8 cellular contexts compared by ENCODE assay signal in genomic region chr14:58151264-58151700, GRCh38. TPM values are rescaled to one million over a fixed set of nuclear protein-coding genes. Genes with fewer than 3 reads are reported as not detected.
DNase-seq lines count a peak whose midpoint lies in the region; ATAC-seq, FAIRE-seq and TF ChIP-seq lines count a peak whose summit lies in the region.

No MANE protein-coding gene starts in this region.

- H3K4me1 ChIP-seq in pancreas, result peaks cover 0 to 5% (median 0%) of the 10 kb centered on the region in 3 donors

- H3K4me3 ChIP-seq in WERI-Rb-1 (ENCODE audit: low read depth, low read length) (peak overlapping the region; percentile 84), pancreas (peak overlapping the region; percentile 60 to 87 (median 72))

- no peaks in the 10 kb centered on the region for H3K36me3 Mint-ChIP-seq in activated naive CD4-positive, alpha-beta T cell treated with anti-CD3 and anti-CD28 coated beads, Interleukin-2, amount 10 ng/mL, durations not matched to agents 7 days and 5 days
- H3K36me3 Mint-ChIP-seq in glutamatergic neuron (ENCODE audit: unreplicated experiment), result no peaks in the 10 kb centered on the region

- H3K27me3 ChIP-seq in WERI-Rb-1 (ENCODE audit: insufficient read depth, low read depth, severe bottlenecking), result peaks cover 11% of the 10 kb centered on the region
- peaks cover 0 to 7% (median 0%) of the 10 kb centered on the region in 4 donors for H3K27me3 ChIP-seq in pancreas

- FAIRE-seq in pancreas (lab: Jason Lieb, UNC), result no peak

- H3K9me3 ChIP-seq in WERI-Rb-1 (ENCODE audit: severe bottlenecking) (no peaks in the 10 kb centered on the region), pancreas (no peaks in the 10 kb centered on the region)

- H3K4me3 Mint-ChIP-seq in activated naive CD4-positive, alpha-beta T cell treated with anti-CD3 and anti-CD28 coated beads, Interleukin-2, amount 10 ng/mL, durations not matched to agents 7 days and 5 days, result peak overlapping the region; percentile 72
- peak overlapping the region; percentile 95 for H3K4me3 Mint-ChIP-seq in glutamatergic neuron (ENCODE audit: unreplicated experiment)

- intact Hi-C loops in pancreas (cut with DNase I), result no loop called here

- H3K9me3 Mint-ChIP-seq in activated naive CD4-positive, alpha-beta T cell treated with anti-CD3 and anti-CD28 coated beads, Interleukin-2, amount 10 ng/mL, durations not matched to agents 7 days and 5 days, result no peaks in the 10 kb centered on the region
- H3K9me3 Mint-ChIP-seq in glutamatergic neuron (ENCODE audit: unreplicated experiment), result peaks cover 7% of the 10 kb centered on the region

- H3K27ac ChIP-seq in WERI-Rb-1 (no peak overlapping the region), pancreas (peak overlapping the region in 1 of 4 donors; percentile 57)

- WGBS in pancreas, 2 donors, result 1 to 2% methylated on average over 22 of the region's 22 CpGs

- TF ChIP-seq CTCF in WERI-Rb-1 (IDR thresholded peaks at IDR 0.05; ENCODE audit: low read depth, low read length), result no peak
- TF ChIP-seq CTCF in glutamatergic neuron (IDR thresholded peaks at IDR 0.05; ENCODE audit: partially characterized antibody, unreplicated experiment), result no peak
- no peak for TF ChIP-seq CTCF in pancreas (IDR thresholded peaks at IDR 0.05)

- peaks cover 54% of the 10 kb centered on the region for H3K27me3 Mint-ChIP-seq in activated naive CD4-positive, alpha-beta T cell treated with anti-CD3 and anti-CD28 coated beads, Interleukin-2, amount 10 ng/mL, durations not matched to agents 7 days and 5 days
- H3K27me3 Mint-ChIP-seq in glutamatergic neuron (ENCODE audit: unreplicated experiment), result no peaks in the 10 kb centered on the region

- H3K36me3 ChIP-seq in WERI-Rb-1 (no peaks in the 10 kb centered on the region), pancreas (no peaks in the 10 kb centered on the region)

- ATAC-seq in pancreas, result peak; percentile 11 to 23 (median 20)

- no peak overlapping the region for H3K27ac Mint-ChIP-seq in activated naive CD4-positive, alpha-beta T cell treated with anti-CD3 and anti-CD28 coated beads, Interleukin-2, amount 10 ng/mL, durations not matched to agents 7 days and 5 days
- H3K27ac Mint-ChIP-seq in glutamatergic neuron (ENCODE audit: unreplicated experiment), result peak overlapping the region; percentile 81

- CTCF ChIA-PET in activated naive CD4-positive, alpha-beta T cell treated with anti-CD3 and anti-CD28 coated beads, Interleukin-2, amount 10 ng/mL, durations not matched to agents 7 days and 5 days (lab: Charles Lee), result no interaction called here

- no peak for DNase-seq in activated naive CD4-positive, alpha-beta T cell treated with anti-CD3 and anti-CD28 coated beads, Interleukin-2, amount 10 ng/mL, durations not matched to agents 7 days and 5 days
- no peak for DNase-seq in activated naive CD4-positive, alpha-beta T cell treated with Interleukin-2 at 50 U/mL for 16 hours
- DNase-seq in WERI-Rb-1 (peak; percentile 9), glutamatergic neuron (peak; percentile 27), pancreas (no peak), AML-193 (lab: John Stamatoyannopoulos, UW) (no peak), SW480 (ENCODE audit: low spot score) (no peak)
- no peak for DNase-seq in effector CD8-positive, alpha-beta T cell (lab: John Stamatoyannopoulos, UW)

- peaks cover 20% of the 10 kb centered on the region for H3K4me1 Mint-ChIP-seq in activated naive CD4-positive, alpha-beta T cell treated with anti-CD3 and anti-CD28 coated beads, Interleukin-2, amount 10 ng/mL, durations not matched to agents 7 days and 5 days
- H3K4me1 Mint-ChIP-seq in glutamatergic neuron (ENCODE audit: low read depth, unreplicated experiment), result peaks cover 4% of the 10 kb centered on the region

RNA-seq across cellular contexts. Expression of gene ARMH4, which starts 0.7 kb away (rescaled TPM):
- total RNA-seq in glutamatergic neuron (ENCODE audit: unreplicated experiment) (57.1 TPM), pancreas (1 to 10 TPM in 3 of 6 donors, under 1 TPM in 3; 0.32 to 2.7 (median 1.1) TPM)
- under 1 TPM; 0.11 to 0.89 TPM for polyA plus RNA-seq in pancreas

RNA-seq across cellular contexts. Expression of gene ACTR10, which starts 48.7 kb away (rescaled TPM):
- 120 TPM for total RNA-seq in glutamatergic neuron (ENCODE audit: unreplicated experiment)
- 10 to 100 TPM; 19.7 to 31.0 (median 22.6) TPM for total RNA-seq in pancreas
- 10 to 100 TPM; 21.8 to 58.9 TPM for polyA plus RNA-seq in pancreas

Comparison
In these comparisons a context has a peak if more than half of its experiments do, and no peak if none do; other contexts are left out.
1. DNase-seq: peak in WERI-Rb-1 (single experiment) and glutamatergic neuron (single experiment); none in activated naive CD4-positive, alpha-beta T cell treated with anti-CD3 and anti-CD28 coated beads, Interleukin-2, amount 10 ng/mL, durations not matched to agents 7 days and 5 days (single experiment), activated naive CD4-positive, alpha-beta T cell treated with Interleukin-2 at 50 U/mL for 16 hours (single experiment), pancreas (0 of 6), AML-193 (0 of 2), SW480 (single experiment) and effector CD8-positive, alpha-beta T cell (single experiment).
2. RNA of gene ARMH4, which starts 0.7 kb away (total RNA-seq): 57.1 TPM in glutamatergic neuron (single experiment); 0.32 to 2.7 TPM in pancreas; every median in the first group is over 10 times any median in the second.